8 cellular contexts compared by ENCODE assay signal in genomic region chr15:98292442-98293240, GRCh38.
DNase-seq lines count a peak whose midpoint lies in the region; ATAC-seq and TF ChIP-seq lines count a peak whose summit lies in the region.

No MANE protein-coding gene starts in this region.

- TF ChIP-seq CTCF in GM13977 (IDR thresholded peaks at IDR 0.05; ENCODE audit: extremely low read depth, insufficient read depth, missing control alignments) (peak; percentile 75), upper lobe of left lung (IDR thresholded peaks at IDR 0.05) (peak in 5 of 6 experiments; percentile 12 to 40 (median 28))

- H3K27me3 ChIP-seq in upper lobe of left lung: peaks cover 0 to 13% (median 0%) of the 10 kb centered on the region in 4 donors

- no peaks in the 10 kb centered on the region for H3K36me3 ChIP-seq in upper lobe of left lung

- TF ChIP-seq EP300 in upper lobe of left lung (IDR thresholded peaks at IDR 0.05): no peak

- WGBS in upper lobe of left lung, 2 donors: 4 to 5% methylated on average over 6 to 36 of the region's 46 CpGs

- H3K27ac ChIP-seq in upper lobe of left lung: no peak overlapping the region

- in situ Hi-C loops in GM13977 (cut with MboI; ENCODE audit: low pct_unique_long_range_greater_than_20kb, low sequenced_read_pairs, unreplicated experiment): no loop called here

- no peaks in the 10 kb centered on the region for H3K9me3 ChIP-seq in upper lobe of left lung

- peaks cover 0 to 8% (median 0%) of the 10 kb centered on the region in 4 donors for H3K4me1 ChIP-seq in upper lobe of left lung

- peak; percentile 48 for DNase-seq in AG08395 (ENCODE audit: low spot score)
- DNase-seq in GM13977 (ENCODE audit: low spot score): peak; percentile 77
- DNase-seq in RKO (ENCODE audit: low spot score): peak; percentile 47
- DNase-seq in cerebellar cortex (ENCODE audit: low spot score): peak; percentile 24
- DNase-seq in lung microvascular endothelial cell (ENCODE audit: low read depth in 2 of 2): peak; percentile 18 to 34
- DNase-seq in upper lobe of left lung: peak; percentile 27 to 81
- no peak for DNase-seq in activated gamma-delta T cell (lab: John Stamatoyannopoulos, UW)

- no peak overlapping the region for H3K4me3 ChIP-seq in upper lobe of left lung

- ATAC-seq in HG03354 (IDR thresholded peaks at IDR 0.05; ENCODE audit: poor library complexity, severe bottlenecking, unreplicated experiment): peak; percentile 86
- peak in 1 of 2 donors; percentile 63 for ATAC-seq in upper lobe of left lung (ENCODE audit: low FRiP score in 2 of 2)

- TF ChIP-seq POLR2A in upper lobe of left lung (IDR thresholded peaks at IDR 0.05): no peak
